In the genomic region with DNA sequence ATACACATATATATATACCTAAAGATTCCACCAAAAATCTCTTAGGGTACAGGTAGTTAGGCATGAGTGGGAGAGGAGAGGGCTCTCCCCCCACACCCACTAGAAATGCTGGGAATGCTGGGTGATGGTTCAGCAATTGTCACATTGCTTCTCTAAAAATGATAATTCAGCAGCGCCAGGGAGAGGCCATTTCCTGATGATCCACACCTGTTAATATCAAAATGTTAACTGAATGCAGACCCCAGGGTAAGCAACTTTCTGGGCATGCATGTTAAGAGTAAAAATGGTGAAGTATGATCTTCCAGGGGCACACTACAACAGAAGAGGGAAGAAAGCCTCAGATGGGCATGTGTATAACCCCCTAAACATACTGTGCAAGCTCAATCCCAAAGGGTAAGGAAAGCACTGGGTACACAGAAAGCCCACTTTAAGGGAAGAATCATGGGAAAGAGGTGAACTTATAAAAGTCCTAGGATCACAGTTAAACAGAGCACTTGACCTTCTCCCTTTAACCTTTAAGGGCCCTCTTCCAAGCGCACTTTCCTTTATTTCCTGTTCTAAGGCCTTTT, we compare ENCODE assay signal across 29 cellular contexts.
"Had no signal": no experiment of that assay in that cellular context is flagged by ENCODE, and none has a peak within 500 bp of the region (broad histone marks: within the 10 kb centered on the region; RNA-seq: fewer than 3 reads in every experiment).

No MANE protein-coding gene starts in this region.

- H3K27ac Mint-ChIP-seq: effector memory CD8-positive, alpha-beta T cell; endodermal cell had no signal

- ATAC-seq: effector memory CD8-positive, alpha-beta T cell; esophagus mucosa; foreskin keratinocyte; gastrocnemius medialis; gastroesophageal sphincter; heart left ventricle; heart right ventricle had no signal

- H3K27ac ChIP-seq: colonic mucosa, coronary artery, dorsolateral prefrontal cortex, epithelial cell of prostate, esophagus muscularis mucosa, esophagus squamous epithelium, foreskin keratinocyte, gastrocnemius medialis, gastroesophageal sphincter, heart left ventricle, heart right ventricle had no signal

- DNase-seq: colonic mucosa; cortex of kidney; dermis blood vessel endothelial cell; dorsolateral prefrontal cortex; effector CD4-positive, alpha-beta T cell; effector CD8-positive, alpha-beta T cell; effector memory CD4-positive, alpha-beta T cell; effector memory CD8-positive, alpha-beta T cell; endodermal cell; erythroblast; esophagus squamous epithelium; foreskin fibroblast; foreskin keratinocyte; foreskin melanocyte; gastrocnemius medialis; glutamatergic neuron; head of caudate nucleus; heart left ventricle; heart right ventricle had no signal

- H3K27me3 ChIP-seq: colonic mucosa, esophagus muscularis mucosa, foreskin keratinocyte had no signal

- H3K9me3 ChIP-seq: gastrocnemius medialis had no signal

- H3K36me3 ChIP-seq: colonic mucosa, esophagus muscularis mucosa, esophagus squamous epithelium, gastrocnemius medialis, gastroesophageal sphincter, heart left ventricle, heart right ventricle had no signal

- FAIRE-seq: colon, endometrium, endothelial cell of umbilical vein, frontal cortex had no signal

- H3K4me1 ChIP-seq: colonic mucosa, esophagus muscularis mucosa, esophagus squamous epithelium, foreskin keratinocyte, gastrocnemius medialis, gastroesophageal sphincter, heart left ventricle, heart right ventricle had no signal

- H3K4me3 ChIP-seq: colonic mucosa, coronary artery, dorsolateral prefrontal cortex, esophagus muscularis mucosa, esophagus squamous epithelium, gastrocnemius medialis, gastroesophageal sphincter, heart left ventricle, heart right ventricle had no signal

- H3K4me3 Mint-ChIP-seq: dendritic cell treated with granulocyte-macrophage colony-stimulating factor and Interleukin-4, amounts not matched to agents 40 ng/mL and 50 ng/mL, for 4 days; effector memory CD8-positive, alpha-beta T cell; endodermal cell had no signal
